In genomic region chr2:100736121-100736915, GRCh38 we compare ENCODE assay signal across 16 cellular contexts.
DNase-seq lines count a peak whose midpoint lies in the region; ATAC-seq, FAIRE-seq and TF ChIP-seq lines count a peak whose summit lies in the region.
"Had no signal": no experiment of that assay in that cellular context is flagged by ENCODE, and none has a peak within 500 bp of the region (broad histone marks: within the 10 kb centered on the region; RNA-seq: fewer than 3 reads in every experiment).

No MANE protein-coding gene starts in this region.

- no peak for TF ChIP-seq EP300 in K562 (IDR thresholded peaks at IDR 0.05; ENCODE audit: low read length)
- no peak for TF ChIP-seq EP300 in esophagus muscularis mucosa (IDR thresholded peaks at IDR 0.05)

- H4K20me1 ChIP-seq in IMR-90 (ENCODE audit: insufficient read depth, low read length): no peaks in the 10 kb centered on the region
- H4K20me1 ChIP-seq in K562 (replicated peaks; ENCODE audit: control insufficient read depth, insufficient read depth, low read length): no peaks in the 10 kb centered on the region
- H4K20me1 ChIP-seq in neural progenitor cell (ENCODE audit: low read depth): no peaks in the 10 kb centered on the region
- H4K20me1 ChIP-seq: BLaER1 treated with 17β-estradiol and CSF1 and Interleukin-3, amounts not matched to agents 10 nM and 100 nM had no signal

- TF ChIP-seq CTCF in IMR-90 (conservative IDR thresholded peaks at IDR 0.05; ENCODE audit: low read depth, low read length) (no peak), K562 (IDR thresholded peaks at IDR 0.05 in 2 of 3, conservative IDR thresholded peaks at IDR 0.05 in 1 of 3; ENCODE audit: insufficient read depth in 2 of 3, low read depth in 1 of 3, low read length in 3 of 3) (no peak), esophagus muscularis mucosa (IDR thresholded peaks at IDR 0.05) (no peak), neural progenitor cell (IDR thresholded peaks at IDR 0.05) (no peak)

- H3K9me1 ChIP-seq in IMR-90 (ENCODE audit: insufficient read depth, low read length): peaks cover 12% of the 10 kb centered on the region
- no peaks in the 10 kb centered on the region for H3K9me1 ChIP-seq in K562 (ENCODE audit: control insufficient read depth, insufficient read depth, low read length)

- H3K4me3 ChIP-seq in IMR-90 (ENCODE audit: insufficient read depth, low read depth, low read length) (no peak overlapping the region), K562 (no peak overlapping the region), esophagus muscularis mucosa (no peak overlapping the region), neural progenitor cell (no peak overlapping the region)
- H3K4me3 ChIP-seq: BLaER1 treated with 17β-estradiol and CSF1 and Interleukin-3, amounts not matched to agents 10 nM and 100 nM; GM12878 had no signal

- no peak overlapping the region for H4K5ac ChIP-seq in IMR-90 (ENCODE audit: low read depth, low read length)

- no peak overlapping the region for H3K9ac ChIP-seq in IMR-90 (ENCODE audit: low read depth, low read length)
- H3K9ac ChIP-seq in K562 (ENCODE audit: insufficient read depth in 1 of 2, low read depth in 2 of 2, low read length in 2 of 2): no peak overlapping the region
- no peak overlapping the region for H3K9ac ChIP-seq in neural progenitor cell
- H3K9ac ChIP-seq: BLaER1 treated with 17β-estradiol and CSF1 and Interleukin-3, amounts not matched to agents 10 nM and 100 nM had no signal

- H3K18ac ChIP-seq in IMR-90 (ENCODE audit: low read depth, low read length): no peak overlapping the region

- no peak overlapping the region for H3K23ac ChIP-seq in IMR-90 (ENCODE audit: low read depth, low read length)

- no peak overlapping the region for H3K4me2 ChIP-seq in IMR-90 (ENCODE audit: low read depth, low read length)
- no peak overlapping the region for H3K4me2 ChIP-seq in K562 (ENCODE audit: insufficient read depth, low read length)
- no peak overlapping the region for H3K4me2 ChIP-seq in neural progenitor cell
- H3K4me2 ChIP-seq: BLaER1 treated with 17β-estradiol and CSF1 and Interleukin-3, amounts not matched to agents 10 nM and 100 nM had no signal

- TF ChIP-seq POLR2A in IMR-90 (IDR thresholded peaks at IDR 0.05; ENCODE audit: low read depth, low read length) (no peak), K562 (conservative IDR thresholded peaks at IDR 0.05) (no peak), esophagus muscularis mucosa (IDR thresholded peaks at IDR 0.05; ENCODE audit: low read depth) (no peak)

- H3K9me3 ChIP-seq in IMR-90 (ENCODE audit: control insufficient read depth, insufficient read depth, low read length): no peaks in the 10 kb centered on the region
- no peaks in the 10 kb centered on the region for H3K9me3 ChIP-seq in K562 (replicated peaks; ENCODE audit: control insufficient read depth, insufficient read depth, low read depth, low read length)
- no peaks in the 10 kb centered on the region for H3K9me3 ChIP-seq in esophagus muscularis mucosa
- no peaks in the 10 kb centered on the region for H3K9me3 ChIP-seq in neural progenitor cell (ENCODE audit: low read depth)
- H3K9me3 ChIP-seq: BLaER1 treated with 17β-estradiol and CSF1 and Interleukin-3, amounts not matched to agents 10 nM and 100 nM had no signal

- H3K36me3 ChIP-seq in IMR-90 (ENCODE audit: control insufficient read depth, insufficient read depth, low read length) (no peaks in the 10 kb centered on the region), K562 (ENCODE audit: control insufficient read depth, insufficient read depth, low read length) (no peaks in the 10 kb centered on the region), esophagus muscularis mucosa (no peaks in the 10 kb centered on the region), neural progenitor cell (no peaks in the 10 kb centered on the region)
- H3K36me3 ChIP-seq: BLaER1 treated with 17β-estradiol and CSF1 and Interleukin-3, amounts not matched to agents 10 nM and 100 nM had no signal

- H3K27me3 ChIP-seq in IMR-90 (ENCODE audit: control insufficient read depth, insufficient read depth, low read length) (no peaks in the 10 kb centered on the region), K562 (ENCODE audit: control insufficient read depth in 2 of 2, insufficient read depth in 2 of 2, low read length in 2 of 2) (peaks cover 0 to 20% of the 10 kb centered on the region in 2 experiments; a peak in 3 of 5 replicates), esophagus muscularis mucosa (no peaks in the 10 kb centered on the region), neural progenitor cell (no peaks in the 10 kb centered on the region)
- H3K27me3 ChIP-seq: BLaER1 treated with 17β-estradiol and CSF1 and Interleukin-3, amounts not matched to agents 10 nM and 100 nM had no signal

- H4K8ac ChIP-seq in IMR-90 (ENCODE audit: low read depth in 2 of 2, low read length in 2 of 2): no peak overlapping the region

- TF ChIP-seq RAD21 in IMR-90 (IDR thresholded peaks at IDR 0.05; ENCODE audit: low read length): no peak
- TF ChIP-seq RAD21 in K562 (CRISPR knock-in tag; conservative IDR thresholded peaks at IDR 0.05 in 1 of 2, IDR thresholded peaks at IDR 0.05 in 1 of 2): no peak

- no peak overlapping the region for H3K27ac Mint-ChIP-seq in neural progenitor cell
- no peak overlapping the region for H3K27ac Mint-ChIP-seq in activated naive CD4-positive, alpha-beta T cell treated with anti-CD3 and anti-CD28 coated beads, Interleukin-2, amount 10 ng/mL, durations not matched to agents 7 days and 5 days
- H3K27ac Mint-ChIP-seq: CD4-positive, alpha-beta T cell had no signal

- H3K79me2 ChIP-seq in K562 (ENCODE audit: control insufficient read depth, insufficient read depth, low read length) (no peaks in the 10 kb centered on the region), neural progenitor cell (ENCODE audit: low read depth) (no peaks in the 10 kb centered on the region)

- peaks cover 5% of the 10 kb centered on the region for H3K27me3 Mint-ChIP-seq in neural progenitor cell (ENCODE audit: insufficient read depth, low read depth)
- H3K27me3 Mint-ChIP-seq in activated naive CD4-positive, alpha-beta T cell treated with anti-CD3 and anti-CD28 coated beads, Interleukin-2, amount 10 ng/mL, durations not matched to agents 7 days and 5 days: peaks cover 18% of the 10 kb centered on the region

- H3K4me1 Mint-ChIP-seq in neural progenitor cell: peaks cover 15% of the 10 kb centered on the region
- no peaks in the 10 kb centered on the region for H3K4me1 Mint-ChIP-seq in activated naive CD4-positive, alpha-beta T cell treated with anti-CD3 and anti-CD28 coated beads, Interleukin-2, amount 10 ng/mL, durations not matched to agents 7 days and 5 days

- no peak for DNase-seq in IMR-90
- DNase-seq in K562 (ENCODE audit: extremely low read depth in 1 of 4, low spot score in 3 of 4): no peak
- DNase-seq in esophagus muscularis mucosa (ENCODE audit: extremely low spot score): peak; percentile 75
- DNase-seq in neural progenitor cell (ENCODE audit: low spot score): peak; percentile 12
- no peak for DNase-seq in NCI-H1048 (lab: John Stamatoyannopoulos, UW)
- DNase-seq in activated naive CD4-positive, alpha-beta T cell treated with anti-CD3 and anti-CD28 coated beads, Interleukin-2, amount 10 ng/mL, durations not matched to agents 7 days and 5 days: no peak
- DNase-seq: ACHN; Calu3; CD4-positive, alpha-beta T cell; DMS 273 treated with DMSO at 0.1 percent for 48 hours had no signal

- H3K4me1 ChIP-seq in IMR-90 (ENCODE audit: control insufficient read depth, insufficient read depth, low read length): peaks cover 12% of the 10 kb centered on the region
- no peaks in the 10 kb centered on the region for H3K4me1 ChIP-seq in K562 (replicated peaks in 1 of 2; ENCODE audit: control insufficient read depth in 2 of 2, insufficient read depth in 2 of 2, low read length in 2 of 2)
- peaks cover 10 to 11% (median 10%) of the 10 kb centered on the region in 4 donors for H3K4me1 ChIP-seq in esophagus muscularis mucosa
- peaks cover 24% of the 10 kb centered on the region for H3K4me1 ChIP-seq in neural progenitor cell

- H4K91ac ChIP-seq in IMR-90 (ENCODE audit: insufficient read depth, low read depth, low read length): no peak overlapping the region

- no peak overlapping the region for H3K56ac ChIP-seq in IMR-90 (ENCODE audit: extremely low read depth, insufficient read depth, low read length)

- H2BK20ac ChIP-seq in IMR-90 (ENCODE audit: low read depth, low read length): no peak overlapping the region

- dilution Hi-C loops in IMR-90 (cut with HindIII; ENCODE audit: low sequenced_read_pairs, unreplicated experiment): no loop called here

- H2AFZ ChIP-seq in IMR-90 (replicated peaks; ENCODE audit: low read length, poor library complexity) (no peak overlapping the region), K562 (ENCODE audit: low read depth, low read length) (no peak overlapping the region), neural progenitor cell (replicated peaks) (peak overlapping the region; percentile 89)

- no peak overlapping the region for H2BK5ac ChIP-seq in IMR-90 (ENCODE audit: low read depth, low read length, poor library complexity, severe bottlenecking)

- H2BK120ac ChIP-seq in IMR-90 (ENCODE audit: low read depth, low read length): 0 out of 2 replicates have a peak overlapping the region, but pooled peaks have one; percentile 7

- H3F3A ChIP-seq in neural progenitor cell (ENCODE audit: low read depth): peaks cover 8% of the 10 kb centered on the region

- no peak overlapping the region for H2AK9ac ChIP-seq in IMR-90 (replicated peaks; ENCODE audit: low read depth, low read length, poor library complexity)

- 80% methylated on average over 1 of the region's 5 CpGs; no CpG with 5 or more reads in 1 of the 2 experiments for WGBS in IMR-90 (ENCODE audit: extremely low coverage in 2 of 2, insufficient read length in 1 of 2), 2 experiments
- WGBS in K562 (ENCODE audit: insufficient coverage, low coverage, missing lambda C conversion rate): 4% methylated on average over 5 of the region's 5 CpGs
- WGBS in esophagus muscularis mucosa: 84% methylated on average over 5 of the region's 5 CpGs

- H2AK5ac ChIP-seq in IMR-90 (ENCODE audit: low read depth, low read length): peak overlapping the region; percentile 64; the same call in 1 of the 2 replicates

- H3K27ac ChIP-seq in IMR-90 (ENCODE audit: insufficient read depth, low read length): no peak overlapping the region
- H3K27ac ChIP-seq in K562 (ENCODE audit: extremely low read depth, low read depth, low read length): no peak overlapping the region
- no peak overlapping the region for H3K27ac ChIP-seq in esophagus muscularis mucosa (replicated peaks in 1 of 4)
- no peak overlapping the region for H3K27ac ChIP-seq in neural progenitor cell
- H3K27ac ChIP-seq: BLaER1 treated with 17β-estradiol and CSF1 and Interleukin-3, amounts not matched to agents 10 nM and 100 nM had no signal

- no peak for ATAC-seq in IMR-90 (ENCODE audit: low read depth)
- ATAC-seq in K562: no peak
- ATAC-seq in GM19397 (IDR thresholded peaks at IDR 0.05; ENCODE audit: unreplicated experiment): no peak
- no peak for ATAC-seq in HG03025 (IDR thresholded peaks at IDR 0.05; ENCODE audit: low FRiP score, unreplicated experiment)
- ATAC-seq: GM12878, HCT116 had no signal

- 0 out of 3 replicates have a peak overlapping the region, but pooled peaks have one; percentile 32 for H2BK15ac ChIP-seq in IMR-90 (ENCODE audit: low read depth, low read length)

- POLR2A ChIA-PET in IMR-90 (lab: Charles Lee; ENCODE audit: unreplicated experiment): no interaction called here
- POLR2A ChIA-PET in K562 (lab: Yijun Ruan, JAX): interaction anchor here (0.6 kb wide), 1 partner anchor 687 kb away, joined by 3 read pairs; no protein-coding TSS in a partner anchor

- no peak overlapping the region for H3K14ac ChIP-seq in IMR-90 (replicated peaks; ENCODE audit: low read depth, low read length)

- no peaks in the 10 kb centered on the region for H3K36me3 Mint-ChIP-seq in neural progenitor cell
- no peaks in the 10 kb centered on the region for H3K36me3 Mint-ChIP-seq in activated naive CD4-positive, alpha-beta T cell treated with anti-CD3 and anti-CD28 coated beads, Interleukin-2, amount 10 ng/mL, durations not matched to agents 7 days and 5 days

- intact Hi-C loops in IMR-90 (cut with micrococcal nuclease): no loop called here
- intact Hi-C loops in K562 (cut with micrococcal nuclease): loop anchor here (10.0 kb wide), 1 partner anchor 122 kb away; no protein-coding TSS in a partner anchor
- intact Hi-C loops in esophagus muscularis mucosa (cut with DNase I): loop anchor here (10.0 kb wide), 1 partner anchor 132 kb away; no protein-coding TSS in a partner anchor

- peak; percentile 29 for FAIRE-seq in K562 (lab: Jason Lieb, UNC)
- FAIRE-seq: GM12878, GM18507 had no signal

- no peak overlapping the region for H3K4me3 Mint-ChIP-seq in neural progenitor cell
- H3K4me3 Mint-ChIP-seq in activated naive CD4-positive, alpha-beta T cell treated with anti-CD3 and anti-CD28 coated beads, Interleukin-2, amount 10 ng/mL, durations not matched to agents 7 days and 5 days: no peak overlapping the region
- H3K4me3 Mint-ChIP-seq: CD4-positive, alpha-beta T cell had no signal

- in situ Hi-C loops in IMR-90 (cut with MboI; ENCODE audit: low sequenced_read_pairs): no loop called here
- in situ Hi-C loops in K562 (cut with MboI): no loop called here

- CTCF ChIA-PET in IMR-90 (lab: Yijun Ruan, JAX) (no interaction called here), K562 (lab: Yijun Ruan, JAX; ENCODE audit: low intra/inter-chr PET ratio) (no interaction called here)
- CTCF ChIA-PET in activated naive CD4-positive, alpha-beta T cell treated with anti-CD3 and anti-CD28 coated beads, Interleukin-2, amount 10 ng/mL, durations not matched to agents 7 days and 5 days (lab: Charles Lee): no interaction called here

- no TSS peak for BruUV-seq in IMR-90 (replicated peaks; lab: Mats Ljungman, UMichigan)
- no TSS peak for BruUV-seq in K562 (replicated peaks; lab: Mats Ljungman, UMichigan)

- peaks cover 2% of the 10 kb centered on the region for H3K9me3 Mint-ChIP-seq in neural progenitor cell
- H3K9me3 Mint-ChIP-seq in activated naive CD4-positive, alpha-beta T cell treated with anti-CD3 and anti-CD28 coated beads, Interleukin-2, amount 10 ng/mL, durations not matched to agents 7 days and 5 days: no peaks in the 10 kb centered on the region
- H3K9me3 Mint-ChIP-seq: CD4-positive, alpha-beta T cell had no signal

- H3K4ac ChIP-seq in IMR-90 (ENCODE audit: low read depth, low read length): no peak overlapping the region

- no peaks in the 10 kb centered on the region for H3K79me1 ChIP-seq in IMR-90 (ENCODE audit: low read depth in 1 of 2, low read length in 2 of 2)

Comparison
In these comparisons a context has a peak if more than half of its experiments do, and no peak if none do; other contexts are left out.
1. DNase-seq: peak in esophagus muscularis mucosa (single experiment) and neural progenitor cell (single experiment); none in IMR-90 (single experiment), K562 (0 of 4), NCI-H1048 (single experiment) and activated naive CD4-positive, alpha-beta T cell treated with anti-CD3 and anti-CD28 coated beads, Interleukin-2, amount 10 ng/mL, durations not matched to agents 7 days and 5 days (single experiment).